Comparison of ENCODE assay signal across 18 cellular contexts in genomic region chrX:54534271-54534670, GRCh38. TPM values are rescaled to one million over a fixed set of nuclear protein-coding genes. Genes with fewer than 3 reads are reported as not detected.
DNase-seq lines count a peak whose midpoint lies in the region; ATAC-seq and TF ChIP-seq lines count a peak whose summit lies in the region.
"Had no signal": no experiment of that assay in that cellular context is flagged by ENCODE, and none has a peak within 500 bp of the region (broad histone marks: within the 10 kb centered on the region; RNA-seq: fewer than 3 reads in every experiment).

No MANE protein-coding gene starts in this region.

- H4K91ac ChIP-seq in H9 (ENCODE audit: insufficient read length, low read depth, low read length) = no peak overlapping the region

- H2BK15ac ChIP-seq in H9 (ENCODE audit: low read depth, low read length) = no peak overlapping the region

- H4K8ac ChIP-seq in H9 (replicated peaks; ENCODE audit: insufficient read length, low read depth, low read length) = no peak overlapping the region

- no peaks in the 10 kb centered on the region for H3K27me3 ChIP-seq in CD4-positive, alpha-beta memory T cell (ENCODE audit: insufficient read depth, low read length)
- H3K27me3 ChIP-seq in H9 (ENCODE audit: insufficient read depth, low read length) = no peaks in the 10 kb centered on the region
- no peaks in the 10 kb centered on the region for H3K27me3 ChIP-seq in mammary epithelial cell (ENCODE audit: insufficient read depth, low read length)
- peaks cover 0 to 16% of the 10 kb centered on the region in 2 donors for H3K27me3 ChIP-seq in breast epithelium
- H3K27me3 ChIP-seq: foreskin keratinocyte had no signal

- H4K20me1 ChIP-seq in H9 (ENCODE audit: control insufficient read depth, insufficient read depth, insufficient read length) (no peaks in the 10 kb centered on the region), mammary epithelial cell (ENCODE audit: insufficient read depth, low read length) (no peaks in the 10 kb centered on the region)

- BruUV-seq in mammary epithelial cell (replicated peaks; lab: Mats Ljungman, UMichigan) = no TSS peak

- H2BK12ac ChIP-seq in H9 (ENCODE audit: insufficient read length, low read depth, low read length) = no peak overlapping the region

- H3K4me1 ChIP-seq in CD4-positive, alpha-beta memory T cell (ENCODE audit: insufficient read depth, low read length) = peaks cover 34% of the 10 kb centered on the region
- H3K4me1 ChIP-seq in H9 (ENCODE audit: insufficient read depth, low read length) = no peaks in the 10 kb centered on the region
- peaks cover 11% of the 10 kb centered on the region for H3K4me1 ChIP-seq in mammary epithelial cell (ENCODE audit: insufficient read depth, low read length)
- H3K4me1 ChIP-seq in breast epithelium = no peaks in the 10 kb centered on the region
- H3K4me1 ChIP-seq: foreskin keratinocyte, parathyroid adenoma had no signal

- no peak overlapping the region for H2AK5ac ChIP-seq in H9 (ENCODE audit: insufficient read length, low read length)

- H3K23ac ChIP-seq in H9 (ENCODE audit: insufficient read length, low read depth, low read length) = no peak overlapping the region

- peak overlapping the region in 5 of 8 donors; percentile 25 to 77 (median 50) for H3K4me3 Mint-ChIP-seq in CD4-positive, alpha-beta memory T cell
- peak overlapping the region; percentile 3 to 9; a peak in 2 of 5 replicates for H3K4me3 Mint-ChIP-seq in H9
- H3K4me3 Mint-ChIP-seq in activated naive CD8-positive, alpha-beta T cell treated with anti-CD3 and anti-CD28 coated beads, Interleukin-2, amount 50 U/mL, for 24 hours = peak overlapping the region; percentile 57
- H3K4me3 Mint-ChIP-seq in nephron progenitor cell = peak overlapping the region; percentile 53

- no peak for DNase-seq in CD4-positive, alpha-beta memory T cell
- DNase-seq in H9 (no peak), nephron progenitor cell (no peak), mammary epithelial cell (no peak), breast epithelium (ENCODE audit: low spot score in 2 of 2) (no peak), GM19238 (ENCODE audit: insufficient read length, low spot score) (no peak)
- no peak for DNase-seq in activated naive CD8-positive, alpha-beta T cell treated with anti-CD3 and anti-CD28 coated beads, Interleukin-2, amount 50 U/mL, for 24 hours
- DNase-seq: activated gamma-delta T cell; foreskin keratinocyte; GOT3; KG1; NCI-H1105; NCI-H748 treated with DMSO at 0.1 percent for 48 hours; stimulated activated CD4-positive, alpha-beta T cell treated with anti-CD3 and anti-CD28 coated beads, Interleukin-4, amount 100 ng/mL, for 4 hours; stimulated activated CD8-positive, alpha-beta memory T cell treated with anti-CD3 and anti-CD28 coated beads, Interleukin-4, amount 100 ng/mL, for 48 hours had no signal

- no peak overlapping the region for H3K14ac ChIP-seq in H9 (ENCODE audit: insufficient read depth, low read length)

- no peak overlapping the region for H3K4ac ChIP-seq in H9 (ENCODE audit: low read depth, low read length)

- POLR2A ChIA-PET in CD4-positive, alpha-beta memory T cell (lab: Charles Lee; ENCODE audit: partially characterized antibody) = no interaction called here

- no peak overlapping the region for H3K27ac ChIP-seq in CD4-positive, alpha-beta memory T cell (ENCODE audit: low read depth, low read length)
- no peak overlapping the region for H3K27ac ChIP-seq in H9 (ENCODE audit: insufficient read length, low read depth, low read length)
- no peak overlapping the region for H3K27ac ChIP-seq in mammary epithelial cell (ENCODE audit: insufficient read depth, low read depth, low read length)
- H3K27ac ChIP-seq in breast epithelium = no peak overlapping the region
- H3K27ac ChIP-seq: foreskin keratinocyte, parathyroid adenoma, SK-N-MC had no signal

- in situ Hi-C loops in mammary epithelial cell (cut with MboI; ENCODE audit: low sequenced_read_pairs in 2 of 2) = no loop called here

- H3K56ac ChIP-seq in H9 (ENCODE audit: insufficient read length, low read depth, low read length) = no peak overlapping the region

- H2AFZ ChIP-seq in H9 (ENCODE audit: low read length) (no peak overlapping the region), mammary epithelial cell (ENCODE audit: low read depth, low read length) (no peak overlapping the region)
- H2AFZ ChIP-seq: parathyroid adenoma had no signal

- H3K23me2 ChIP-seq in H9 (ENCODE audit: insufficient read length, low read depth, low read length, poor library complexity, severe bottlenecking) = no peaks in the 10 kb centered on the region

- peaks cover 0 to 6% (median 2%) of the 10 kb centered on the region in 8 donors for H3K9me3 Mint-ChIP-seq in CD4-positive, alpha-beta memory T cell
- H3K9me3 Mint-ChIP-seq in H9 (peaks cover 64 to 71% of the 10 kb centered on the region in 2 experiments), nephron progenitor cell (peaks cover 57% of the 10 kb centered on the region)
- no peaks in the 10 kb centered on the region for H3K9me3 Mint-ChIP-seq in activated naive CD8-positive, alpha-beta T cell treated with anti-CD3 and anti-CD28 coated beads, Interleukin-2, amount 50 U/mL, for 24 hours

- H2BK120ac ChIP-seq in H9 (ENCODE audit: low read depth, low read length, poor library complexity, severe bottlenecking) = no peak overlapping the region

- H3K4me2 ChIP-seq in H9 (ENCODE audit: insufficient read depth, insufficient read length, low read length) (no peak overlapping the region), mammary epithelial cell (ENCODE audit: insufficient read depth, low read depth, low read length) (no peak overlapping the region)

- TF ChIP-seq CTCF in H9 (conservative IDR thresholded peaks at IDR 0.05) (no peak), nephron progenitor cell (IDR thresholded peaks at IDR 0.05) (no peak), mammary epithelial cell (conservative IDR thresholded peaks at IDR 0.05 in 1 of 2, IDR thresholded peaks at IDR 0.05 in 1 of 2; ENCODE audit: extremely low read depth in 1 of 2, insufficient read depth in 1 of 2, low read depth in 1 of 2, low read length in 2 of 2) (no peak), breast epithelium (IDR thresholded peaks at IDR 0.05) (no peak)

- no peak overlapping the region for H4K5ac ChIP-seq in H9 (ENCODE audit: insufficient read length, low read depth, low read length)

- CTCF ChIA-PET in CD4-positive, alpha-beta memory T cell (lab: Charles Lee; ENCODE audit: partially characterized antibody) = no interaction called here
- CTCF ChIA-PET in mammary epithelial cell (lab: Charles Lee; ENCODE audit: low non-redundant PET) = no interaction called here

- peak overlapping the region in 2 of 7 donors; percentile 20 to 42 for H3K27ac Mint-ChIP-seq in CD4-positive, alpha-beta memory T cell
- peak overlapping the region in 2 of 3 experiments; percentile 0 to 3; a peak in 1 of 7 replicates for H3K27ac Mint-ChIP-seq in H9
- H3K27ac Mint-ChIP-seq in activated naive CD8-positive, alpha-beta T cell treated with anti-CD3 and anti-CD28 coated beads, Interleukin-2, amount 50 U/mL, for 24 hours = no peak overlapping the region
- H3K27ac Mint-ChIP-seq in nephron progenitor cell = peak overlapping the region; percentile 98

- no peaks in the 10 kb centered on the region for H3K9me3 ChIP-seq in CD4-positive, alpha-beta memory T cell (ENCODE audit: control insufficient read depth in 1 of 2, low read length in 2 of 2)
- H3K9me3 ChIP-seq in H9 (ENCODE audit: control insufficient read depth, low read depth, low read length) (peaks cover 25% of the 10 kb centered on the region), mammary epithelial cell (replicated peaks; ENCODE audit: insufficient read depth, low read length) (peaks cover 3% of the 10 kb centered on the region), breast epithelium (no peaks in the 10 kb centered on the region)

- WGBS in H9 (ENCODE audit: extremely low coverage, insufficient read length, low lambda C conversion rate) = no CpG with 5 or more reads among the region's 4 CpGs
- 69% methylated on average over 3 of the region's 4 CpGs for WGBS in mammary epithelial cell (ENCODE audit: low coverage, missing lambda C conversion rate)

- dilution Hi-C loops in mammary epithelial cell (cut with HindIII; ENCODE audit: low sequenced_read_pairs) = no loop called here

- H2BK20ac ChIP-seq in H9 (ENCODE audit: low read depth, low read length, poor library complexity, severe bottlenecking) = no peak overlapping the region

- intact Hi-C loops in CD4-positive, alpha-beta memory T cell (cut with micrococcal nuclease) = loop anchor here (5.0 kb wide), 1 partner anchor 177 kb away; the partner anchor contains the start of gene WNK3
- intact Hi-C loops in mammary epithelial cell (cut with micrococcal nuclease) (no loop called here), breast epithelium (cut with DNase I; ENCODE audit: low total_unique reads) (no loop called here)

- no peak overlapping the region for H3K18ac ChIP-seq in H9 (ENCODE audit: insufficient read length, low read depth, low read length)

- no peak for TF ChIP-seq POLR2A in breast epithelium (IDR thresholded peaks at IDR 0.05)

- H3K79me2 ChIP-seq in H9 (ENCODE audit: insufficient read depth, low read length) (peaks cover 10% of the 10 kb centered on the region; the same call in 1 of the 2 replicates), mammary epithelial cell (ENCODE audit: insufficient read depth, low read length) (peaks cover 74% of the 10 kb centered on the region)
- H3K79me2 ChIP-seq: parathyroid adenoma had no signal

- H3K4me1 Mint-ChIP-seq in CD4-positive, alpha-beta memory T cell = peaks cover 21 to 42% (median 32%) of the 10 kb centered on the region in 4 donors
- H3K4me1 Mint-ChIP-seq in H9 (peaks cover 4 to 20% of the 10 kb centered on the region in 2 experiments; a peak in 3 of 4 replicates), nephron progenitor cell (peaks cover 35% of the 10 kb centered on the region)
- peaks cover 40% of the 10 kb centered on the region for H3K4me1 Mint-ChIP-seq in activated naive CD8-positive, alpha-beta T cell treated with anti-CD3 and anti-CD28 coated beads, Interleukin-2, amount 50 U/mL, for 24 hours

- H3K9ac ChIP-seq in H9 (ENCODE audit: extremely low read depth, insufficient read length, low read length) (no peak overlapping the region), mammary epithelial cell (ENCODE audit: insufficient read depth, low read length) (no peak overlapping the region)
- H3K9ac ChIP-seq: parathyroid adenoma had no signal

- H3K79me1 ChIP-seq in H9 (ENCODE audit: insufficient read depth, low read depth, low read length, poor library complexity, severe bottlenecking) = no peaks in the 10 kb centered on the region

- no peak overlapping the region for H3T11ph ChIP-seq in H9 (ENCODE audit: low read length)

- no peak overlapping the region for H2BK5ac ChIP-seq in H9 (ENCODE audit: insufficient read length, low read length)

- peaks cover 7 to 29% of the 10 kb centered on the region in 2 donors for H3K36me3 Mint-ChIP-seq in CD4-positive, alpha-beta memory T cell
- H3K36me3 Mint-ChIP-seq in H9 (ENCODE audit: insufficient read depth in 1 of 3, low read depth in 3 of 3) (peaks cover 46 to 78% (median 56%) of the 10 kb centered on the region in 3 experiments), nephron progenitor cell (ENCODE audit: low read depth) (peaks cover 26% of the 10 kb centered on the region)
- H3K36me3 Mint-ChIP-seq in activated naive CD8-positive, alpha-beta T cell treated with anti-CD3 and anti-CD28 coated beads, Interleukin-2, amount 50 U/mL, for 24 hours (ENCODE audit: low read depth) = peaks cover 42% of the 10 kb centered on the region

- peaks cover 17% of the 10 kb centered on the region for H3K36me3 ChIP-seq in CD4-positive, alpha-beta memory T cell (ENCODE audit: insufficient read depth, low read length)
- no peaks in the 10 kb centered on the region for H3K36me3 ChIP-seq in mammary epithelial cell (ENCODE audit: insufficient read depth, low read length)
- no peaks in the 10 kb centered on the region for H3K36me3 ChIP-seq in breast epithelium

- no peak overlapping the region for H3K4me3 ChIP-seq in CD4-positive, alpha-beta memory T cell (ENCODE audit: low read length in 2 of 2)
- no peak overlapping the region for H3K4me3 ChIP-seq in mammary epithelial cell (replicated peaks in 1 of 3; ENCODE audit: insufficient read depth in 1 of 3, low read depth in 2 of 3, low read length in 3 of 3)
- no peak overlapping the region for H3K4me3 ChIP-seq in breast epithelium
- H3K4me3 ChIP-seq: SK-N-MC had no signal

- H3K27me3 Mint-ChIP-seq in CD4-positive, alpha-beta memory T cell = no peaks in the 10 kb centered on the region
- H3K27me3 Mint-ChIP-seq in H9 (ENCODE audit: low read depth) (peaks cover 2% of the 10 kb centered on the region), nephron progenitor cell (ENCODE audit: low read depth, poor library complexity) (no peaks in the 10 kb centered on the region)
- H3K27me3 Mint-ChIP-seq in activated naive CD8-positive, alpha-beta T cell treated with anti-CD3 and anti-CD28 coated beads, Interleukin-2, amount 50 U/mL, for 24 hours = no peaks in the 10 kb centered on the region

- no peak for ATAC-seq in activated naive CD8-positive, alpha-beta T cell treated with anti-CD3 and anti-CD28 coated beads, Interleukin-2, amount 50 U/mL, for 24 hours
- ATAC-seq: foreskin keratinocyte, Panc1 had no signal

RNA-seq across cellular contexts. Expression of gene GNL3L, which starts 4.3 kb away (rescaled TPM):
- 10 to 100 TPM; 41.7 to 45.1 TPM for total RNA-seq in CD4-positive, alpha-beta memory T cell
- 10 to 100 TPM; 22.8 to 34.7 TPM for polyA plus RNA-seq in CD4-positive, alpha-beta memory T cell
- total RNA-seq in H9 (2021) (64.0 and 69.2 TPM in 2 replicates), mammary epithelial cell (10 to 100 TPM; 39.4 to 42.3 TPM), breast epithelium (10 to 100 TPM; 21.6 to 35.4 (median 26.5) TPM)
- polyA plus RNA-seq in mammary epithelial cell = 26.2 TPM
- polyA minus RNA-seq in mammary epithelial cell = 51.5 TPM

RNA-seq across cellular contexts. Expression of gene FGD1, which starts 38.2 kb away (rescaled TPM):
- total RNA-seq in CD4-positive, alpha-beta memory T cell = under 1 TPM in 1 of 2 experiments, not detected in 1; 0.11 TPM
- polyA plus RNA-seq in CD4-positive, alpha-beta memory T cell = 1 to 10 TPM in 1 of 2 donors, under 1 TPM in 1; 0.80 to 1.2 TPM
- total RNA-seq in H9 (2021) (19.2 and 20.2 TPM in 2 replicates), mammary epithelial cell (10 to 100 TPM in 1 of 2 donors, 1 to 10 TPM in 1; 5.5 to 16.0 TPM), breast epithelium (1 to 10 TPM; 2.6 to 3.7 (median 3.3) TPM)
- 8.9 TPM for polyA plus RNA-seq in mammary epithelial cell
- 18.8 TPM for polyA minus RNA-seq in mammary epithelial cell

Comparison
In these comparisons a context has a peak if more than half of its experiments do, and no peak if none do; other contexts are left out.
1. H3K4me3 Mint-ChIP-seq: peak in every context shown above with its lines; median percentile 57 in activated naive CD8-positive, alpha-beta T cell treated with anti-CD3 and anti-CD28 coated beads, Interleukin-2, amount 50 U/mL, for 24 hours; 53 in nephron progenitor cell; 50 in CD4-positive, alpha-beta memory T cell; 6 in H9.